Comparison of ENCODE assay signal across 1 cellular context in genomic region chr1:26156285-26157038, GRCh38.
TF ChIP-seq lines count a peak whose summit lies in the region.

No MANE protein-coding gene starts in this region.

TF ChIP-seq in A549, 52 proteins besides CTCF, POLR2A, EP300 and RAD21 (continued from another document):
- no peak for TF ChIP-seq REST (IDR thresholded peaks at IDR 0.05)
- TF ChIP-seq JUNB (IDR thresholded peaks at IDR 0.05) = no peak
- TF ChIP-seq CHD4 (IDR thresholded peaks at IDR 0.05; ENCODE audit: borderline replicate concordance) = no peak
- no peak for TF ChIP-seq BHLHE40 (IDR thresholded peaks at IDR 0.05; ENCODE audit: low read depth, low read length)
- no peak for TF ChIP-seq BCL3 (IDR thresholded peaks at IDR 0.05)
- TF ChIP-seq MAFK (IDR thresholded peaks at IDR 0.05; ENCODE audit: partially characterized antibody) = no peak
- no peak for TF ChIP-seq NR3C1 (IDR thresholded peaks at IDR 0.05)
- no peak for TF ChIP-seq ESRRA (IDR thresholded peaks at IDR 0.05; ENCODE audit: borderline replicate concordance, low read length)
- no peak for TF ChIP-seq CBX2 (IDR thresholded peaks at IDR 0.05; ENCODE audit: borderline replicate concordance, low read depth)
